Comparison of ENCODE assay signal across 1 cellular context in the genomic region with DNA sequence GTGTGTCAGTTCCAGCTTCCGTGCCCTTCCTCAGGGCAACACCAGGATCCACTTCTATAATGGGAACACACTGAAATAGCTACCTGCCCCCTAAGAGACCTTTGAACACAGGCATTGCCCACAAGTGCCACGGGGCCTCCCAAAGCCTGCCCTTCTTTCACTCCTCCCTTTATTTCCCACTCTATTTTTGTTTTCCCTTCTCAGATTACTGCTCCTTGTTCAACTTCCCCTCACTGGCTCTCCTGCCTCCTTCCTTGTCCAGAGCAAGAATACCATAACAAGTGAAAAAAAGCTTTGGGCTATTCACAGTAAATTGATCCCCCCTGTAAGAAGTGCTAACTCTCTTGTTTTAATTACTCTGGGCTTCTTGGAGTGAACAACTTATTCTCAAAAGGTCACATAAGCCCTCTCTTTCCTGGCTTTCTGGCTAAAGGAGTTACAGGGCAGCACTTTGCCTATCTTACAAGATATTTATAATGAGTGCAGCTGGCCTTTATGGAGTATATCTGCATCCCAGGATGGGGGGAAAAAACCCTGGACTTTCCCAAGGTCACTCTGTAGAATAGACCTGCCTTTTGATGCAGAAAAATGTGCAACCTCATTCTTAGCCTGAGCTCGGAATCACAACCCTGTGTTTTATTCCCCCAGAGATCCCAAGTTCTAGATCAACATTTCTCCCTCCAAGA.
TF ChIP-seq lines count a peak whose summit lies in the region.

No MANE protein-coding gene starts in this region.

TF ChIP-seq in H1, 55 proteins besides CTCF, POLR2A, EP300 and RAD21:
- TF ChIP-seq, protein P1, sequence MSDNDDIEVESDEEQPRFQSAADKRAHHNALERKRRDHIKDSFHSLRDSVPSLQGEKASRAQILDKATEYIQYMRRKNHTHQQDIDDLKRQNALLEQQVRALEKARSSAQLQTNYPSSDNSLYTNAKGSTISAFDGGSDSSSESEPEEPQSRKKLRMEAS (IDR thresholded peaks at IDR 0.05) = no peak
- TF ChIP-seq TAF1 (IDR thresholded peaks at IDR 0.05; ENCODE audit: low read depth, low read length) (no peak), CEBPB (IDR thresholded peaks at IDR 0.05; ENCODE audit: low read depth, low read length) (no peak), ASH2L (IDR thresholded peaks at IDR 0.05; ENCODE audit: low read length) (no peak), EZH2 (IDR thresholded peaks at IDR 0.05; ENCODE audit: low read depth, low read length, severe bottlenecking) (no peak), ZNF274 (IDR thresholded peaks at IDR 0.05; ENCODE audit: borderline replicate concordance, extremely low read depth, low read length) (no peak), KDM4A (IDR thresholded peaks at IDR 0.05; ENCODE audit: low read depth, low read length, severe bottlenecking) (no peak), EGR1 (IDR thresholded peaks at IDR 0.05; ENCODE audit: borderline replicate concordance, low read depth, low read length) (no peak), SP2 (IDR thresholded peaks at IDR 0.05; ENCODE audit: low read length) (no peak)
